ENCODE assay signal across 17 cellular contexts in genomic region chrX:153704021-153704526, GRCh38. TPM values are rescaled to one million over a fixed set of nuclear protein-coding genes. Genes with fewer than 3 reads are reported as not detected.
"Had no signal": no experiment of that assay in that cellular context is flagged by ENCODE, and none has a peak within 500 bp of the region (broad histone marks: within the 10 kb centered on the region; RNA-seq: fewer than 3 reads in every experiment).

No MANE protein-coding gene starts in this region.

- H3K27me3 ChIP-seq: hepatocyte, left lung, right lobe of liver had no signal

- DNase-seq: activated CD4-positive, alpha-beta memory T cell treated with anti-CD3 and anti-CD28 coated beads for 36 hours; activated CD4-positive, alpha-beta T cell treated with anti-CD3 and anti-CD28 coated beads for 36 hours; activated effector memory CD4-positive, alpha-beta T cell treated with Interleukin-2 at 50 U/mL for 16 hours; activated T-cell treated with anti-CD3 and anti-CD28 coated beads, Interleukin-2, amount 50 U/mL, for 4 hours; amniotic stem cell; islet precursor cell; left lung; mucosa of descending colon; natural killer cell; nucleus accumbens; right lobe of liver; spleen; stimulated activated naive CD8-positive, alpha-beta T cell treated with anti-CD3 and anti-CD28 coated beads, Interleukin-15, amount 100 ng/mL, for 72 hours; T-helper 17 cell had no signal

- ATAC-seq: activated CD4-positive, alpha-beta T cell treated with anti-CD3 and anti-CD28 coated beads for 36 hours; activated T-cell treated with anti-CD3 and anti-CD28 coated beads, Interleukin-2, amount 50 U/mL, for 4 hours; mucosa of descending colon; natural killer cell; right lobe of liver; stimulated activated naive CD8-positive, alpha-beta T cell treated with anti-CD3 and anti-CD28 coated beads, Interleukin-15, amount 100 ng/mL, for 72 hours; T-helper 17 cell had no signal

- H3K9me3 ChIP-seq: left lung, mucosa of descending colon, right lobe of liver, spleen, thoracic aorta had no signal

- H3K27ac ChIP-seq: hepatocyte, left lung, right lobe of liver, spleen had no signal

- H3K4me1 ChIP-seq: right lobe of liver had no signal

- H3K4me3 ChIP-seq: coronary artery, hepatocyte, left lung, mucosa of descending colon, right lobe of liver, spleen, thoracic aorta had no signal

RNA-seq across cellular contexts. Expression of gene DUSP9, which starts 57.1 kb away (rescaled TPM):
- total RNA-seq: mucosa of descending colon, natural killer cell, T-helper 17 cell, thoracic aorta had no signal
